Comparison of ENCODE assay signal across 10 cellular contexts in the genomic region with DNA sequence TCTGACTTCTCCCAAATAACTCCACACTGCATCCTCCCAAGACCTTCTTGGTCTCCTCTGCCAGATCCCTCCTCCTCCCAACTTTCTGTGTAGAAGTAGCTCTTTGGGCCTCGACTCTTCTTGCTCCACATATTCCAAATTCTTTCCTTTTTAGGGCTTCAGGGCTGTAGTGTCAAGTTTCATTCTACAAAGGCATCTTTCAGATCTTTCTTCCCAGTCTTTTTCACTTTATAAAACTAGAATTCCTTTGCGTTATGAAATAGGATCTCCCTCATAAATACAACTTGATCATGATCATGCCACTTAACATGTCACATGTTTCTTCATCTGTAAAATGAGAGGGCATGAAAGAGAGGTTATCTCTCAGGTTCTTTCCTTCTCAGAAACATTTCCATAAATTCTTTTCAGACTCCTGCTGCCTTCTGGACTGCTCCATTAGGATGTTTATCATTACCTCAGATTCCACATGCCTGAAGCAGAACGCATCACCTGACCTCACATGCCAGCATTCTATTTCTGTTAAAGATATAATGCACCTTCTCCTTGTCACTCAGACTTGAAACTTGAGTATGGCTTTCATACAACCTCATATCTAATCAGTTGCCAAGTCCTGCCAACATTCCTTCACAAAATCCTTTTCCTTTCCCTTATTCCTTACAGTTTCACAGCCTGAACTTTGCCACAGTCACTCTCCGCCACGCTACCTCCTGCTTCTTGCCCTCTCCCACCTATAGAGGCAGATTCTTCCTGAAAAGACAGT. TPM values are rescaled to one million over a fixed set of nuclear protein-coding genes. Genes with fewer than 3 reads are reported as not detected.
DNase-seq lines count a peak whose midpoint lies in the region; ATAC-seq and TF ChIP-seq lines count a peak whose summit lies in the region.
"Had no signal": no experiment of that assay in that cellular context is flagged by ENCODE, and none has a peak within 500 bp of the region (broad histone marks: within the 10 kb centered on the region; RNA-seq: fewer than 3 reads in every experiment).

No MANE protein-coding gene starts in this region.

- no peaks in the 10 kb centered on the region for H3K9me3 ChIP-seq in heart right ventricle
- H3K9me3 ChIP-seq in gastrocnemius medialis, result no peaks in the 10 kb centered on the region

- intact Hi-C loops in heart right ventricle (cut with DNase I) (loop anchor here in 3 of 10 donors (10.0 kb wide), 3 partner anchors 46 to 136 kb away; no protein-coding TSS in a partner anchor), gastrocnemius medialis (cut with DNase I; ENCODE audit: low total_unique reads) (loop anchor here (5.0 to 10.0 kb wide), 3 partner anchors 48 to 1894 kb away; a partner anchor contains a TSS)

- H3K36me3 ChIP-seq in heart right ventricle (no peaks in the 10 kb centered on the region), gastrocnemius medialis (no peaks in the 10 kb centered on the region)

- TF ChIP-seq POLR2A in gastrocnemius medialis (IDR thresholded peaks at IDR 0.05), result peak in 1 of 2 donors; percentile 24

- H3K27me3 ChIP-seq in heart right ventricle (no peaks in the 10 kb centered on the region), gastrocnemius medialis (no peaks in the 10 kb centered on the region)

- TF ChIP-seq CTCF in heart right ventricle (IDR thresholded peaks at IDR 0.05) (no peak), gastrocnemius medialis (IDR thresholded peaks at IDR 0.05 in 4 of 5, conservative IDR thresholded peaks at IDR 0.05 in 1 of 5) (no peak)

- ATAC-seq in SK-N-SH treated with all-trans-retinoic acid at 6 μM for 48 hours (peak; percentile 73), heart right ventricle (peak in 1 of 8 donors; percentile 36), gastrocnemius medialis (peak; percentile 58 to 74), GM18511 (IDR thresholded peaks at IDR 0.05; ENCODE audit: unreplicated experiment) (no peak), GM21825 (IDR thresholded peaks at IDR 0.05; ENCODE audit: unreplicated experiment) (no peak)

- H3K4me3 ChIP-seq in heart right ventricle (no peak overlapping the region), gastrocnemius medialis (peak overlapping the region in 2 of 4 donors; percentile 4 to 15)

- in situ Hi-C loops in gastrocnemius medialis (cut with MboI; ENCODE audit: low sequenced_read_pairs in 4 of 4) (no loop called here), G401 (cut with HindIII; ENCODE audit: low sequenced_read_pairs) (no loop called here)

- H3K27ac ChIP-seq in heart right ventricle, result peak overlapping the region in 7 of 10 donors; percentile 9 to 72 (median 53)
- H3K27ac ChIP-seq in gastrocnemius medialis, result peak overlapping the region; percentile 60 to 98 (median 73)

- H3K4me1 ChIP-seq in heart right ventricle (peaks cover 0 to 60% (median 18%) of the 10 kb centered on the region in 9 donors), gastrocnemius medialis (peaks cover 22 to 46% of the 10 kb centered on the region in 2 donors)

- DNase-seq in GM04503 (ENCODE audit: low read depth), result peak; percentile 43
- DNase-seq in heart right ventricle, result no peak
- DNase-seq in gastrocnemius medialis, result peak in 1 of 2 donors; percentile 42
- DNase-seq in retina, result no peak
- DNase-seq in G401 (ENCODE audit: low spot score), result no peak
- DNase-seq: GF-D8, OCI-M1 had no signal

- WGBS in heart right ventricle, 2 donors, result 36 to 54% methylated on average over 5 of the region's 5 CpGs

TF ChIP-seq in SK-N-SH treated with all-trans-retinoic acid at 6 μM for 48 hours, 23 proteins besides CTCF, POLR2A, EP300 and RAD21:
- TF ChIP-seq RARB (CRISPR knock-in tag; IDR thresholded peaks at IDR 0.05) (0 out of 2 replicates have a peak, but pooled peaks have one; percentile 3), ISL1 (CRISPR knock-in tag; IDR thresholded peaks at IDR 0.05) (peak; percentile 64)
- TF ChIP-seq, protein P1, sequence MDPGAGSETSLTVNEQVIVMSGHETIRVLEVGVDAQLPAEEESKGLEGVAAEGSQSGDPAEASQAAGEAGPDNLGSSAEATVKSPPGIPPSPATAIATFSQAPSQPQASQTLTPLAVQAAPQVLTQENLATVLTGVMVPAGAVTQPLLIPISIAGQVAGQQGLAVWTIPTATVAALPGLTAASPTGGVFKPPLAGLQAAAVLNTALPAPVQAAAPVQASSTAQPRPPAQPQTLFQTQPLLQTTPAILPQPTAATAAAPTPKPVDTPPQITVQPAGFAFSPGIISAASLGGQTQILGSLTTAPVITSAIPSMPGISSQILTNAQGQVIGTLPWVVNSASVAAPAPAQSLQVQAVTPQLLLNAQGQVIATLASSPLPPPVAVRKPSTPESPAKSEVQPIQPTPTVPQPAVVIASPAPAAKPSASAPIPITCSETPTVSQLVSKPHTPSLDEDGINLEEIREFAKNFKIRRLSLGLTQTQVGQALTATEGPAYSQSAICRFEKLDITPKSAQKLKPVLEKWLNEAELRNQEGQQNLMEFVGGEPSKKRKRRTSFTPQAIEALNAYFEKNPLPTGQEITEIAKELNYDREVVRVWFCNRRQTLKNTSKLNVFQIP (CRISPR knock-in tag; IDR thresholded peaks at IDR 0.05; ENCODE audit: borderline replicate concordance, low read depth), result no peak

RNA-seq across cellular contexts. Expression of a gene that starts 8.5 kb away (rescaled TPM):
- total RNA-seq in heart right ventricle (100 to 1,000 TPM; 120 to 221 (median 142) TPM), gastrocnemius medialis (100 to 1,000 TPM; 237 to 472 (median 339) TPM)
- 10 to 100 TPM; 32.0 to 71.5 TPM for polyA plus RNA-seq in heart right ventricle
- total RNA-seq in G401 (2014; rRNA removed; shearing (Covaris generic)), result 45.7 and 61.6 TPM in 2 replicates

Comparison
In these comparisons a context has a peak if more than half of its experiments do, and no peak if none do; other contexts are left out.
1. ATAC-seq: peak in SK-N-SH treated with all-trans-retinoic acid at 6 μM for 48 hours (single experiment) and gastrocnemius medialis (2 of 2); none in GM18511 (single experiment) and GM21825 (single experiment).